8 cellular contexts compared by ENCODE assay signal in genomic region chr1:223748405-223748772, GRCh38. TPM values are rescaled to one million over a fixed set of nuclear protein-coding genes. Genes with fewer than 3 reads are reported as not detected.
DNase-seq lines count a peak whose midpoint lies in the region; ATAC-seq and TF ChIP-seq lines count a peak whose summit lies in the region.

No MANE protein-coding gene starts in this region.

- no peaks in the 10 kb centered on the region for H3K9me3 Mint-ChIP-seq in osteocyte (ENCODE audit: unreplicated experiment)

- intact Hi-C loops in Panc1 (cut with micrococcal nuclease; ENCODE audit: unreplicated experiment) = loop anchor here (1.0 to 5.0 kb wide), 2 partner anchors 36 to 50 kb away; partner anchors contain the start of gene CAPN2

- no peaks in the 10 kb centered on the region for H3K9me3 ChIP-seq in Panc1 (ENCODE audit: control insufficient read depth, insufficient read depth, low read depth, low read length)
- H3K9me3 ChIP-seq in fibroblast of lung (ENCODE audit: control insufficient read depth, insufficient read depth, low read depth, low read length) = no peaks in the 10 kb centered on the region

- H3K4me1 ChIP-seq in Panc1 (ENCODE audit: control insufficient read depth, insufficient read depth, low read length) (peaks cover 14% of the 10 kb centered on the region), fibroblast of lung (ENCODE audit: control insufficient read depth, extremely low read depth, insufficient read depth, low read length) (peaks cover 28% of the 10 kb centered on the region)

- no peaks in the 10 kb centered on the region for H3K27me3 ChIP-seq in Panc1 (ENCODE audit: control insufficient read depth, insufficient read depth, low read length)
- no peaks in the 10 kb centered on the region for H3K27me3 ChIP-seq in fibroblast of lung (ENCODE audit: control insufficient read depth, insufficient read depth, low read length)

- peak overlapping the region; percentile 82 for H3K27ac Mint-ChIP-seq in osteocyte (ENCODE audit: unreplicated experiment)

- peak; percentile 85 for ATAC-seq in GM19455 (IDR thresholded peaks at IDR 0.05; ENCODE audit: unreplicated experiment)
- ATAC-seq in Panc1 = peak; percentile 85
- ATAC-seq in HG03432 (IDR thresholded peaks at IDR 0.05; ENCODE audit: unreplicated experiment) = no peak

- DNase-seq in Panc1 (ENCODE audit: low read depth, low spot score) (no peak), fibroblast of lung (ENCODE audit: low read depth in 2 of 2) (peak; percentile 62 to 86), osteocyte (ENCODE audit: extremely low spot score, unreplicated experiment) (no peak), Ammon's horn (ENCODE audit: low spot score) (no peak), glomerular visceral epithelial cell (ENCODE audit: extremely low spot score) (no peak), NCI-H1092 treated with DMSO at 0.1 percent for 48 hours (lab: John Stamatoyannopoulos, UW) (no peak)

- no peak overlapping the region for H2AFZ ChIP-seq in fibroblast of lung (ENCODE audit: low read length)

- H3K4me1 Mint-ChIP-seq in osteocyte (ENCODE audit: unreplicated experiment) = peaks cover 34% of the 10 kb centered on the region

- H3K9ac ChIP-seq in fibroblast of lung (ENCODE audit: insufficient read depth, low read length) = no peak overlapping the region

- H3K27me3 Mint-ChIP-seq in osteocyte (ENCODE audit: unreplicated experiment) = no peaks in the 10 kb centered on the region

- H3K79me2 ChIP-seq in fibroblast of lung (ENCODE audit: control insufficient read depth, insufficient read depth, low read length) = peaks cover 33% of the 10 kb centered on the region

- CTCF ChIA-PET in Panc1 (lab: Charles Lee) = interaction anchor here (1.0 to 2.0 kb wide), 3 partner anchors 28 to 47 kb away, joined by 4 to 7 read pairs (median 4); no protein-coding TSS in a partner anchor

- TF ChIP-seq CTCF in Panc1 (IDR thresholded peaks at IDR 0.05) (no peak), fibroblast of lung (conservative IDR thresholded peaks at IDR 0.05 in 1 of 2, IDR thresholded peaks at IDR 0.05 in 1 of 2; ENCODE audit: low read depth in 1 of 2, low read length in 2 of 2) (no peak), osteocyte (IDR thresholded peaks at IDR 0.05) (no peak)

- peaks cover 53% of the 10 kb centered on the region for H3K36me3 Mint-ChIP-seq in osteocyte (ENCODE audit: unreplicated experiment)

- no peak overlapping the region for H3K4me3 Mint-ChIP-seq in osteocyte (ENCODE audit: unreplicated experiment)

- peak overlapping the region; percentile 80 for H3K4me2 ChIP-seq in fibroblast of lung (ENCODE audit: extremely low read depth, insufficient read depth, low read length)

- peak overlapping the region; percentile 32 for H3K27ac ChIP-seq in Panc1 (ENCODE audit: low read length)
- peak overlapping the region; percentile 50 for H3K27ac ChIP-seq in fibroblast of lung (ENCODE audit: insufficient read depth, low read length)

- H3K36me3 ChIP-seq in Panc1 (ENCODE audit: control insufficient read depth, insufficient read depth, low read length) = peaks cover 25% of the 10 kb centered on the region
- H3K36me3 ChIP-seq in fibroblast of lung (ENCODE audit: control insufficient read depth, insufficient read depth, low read length) = peaks cover 52% of the 10 kb centered on the region

- H3K4me3 ChIP-seq in Panc1 (ENCODE audit: low read depth in 2 of 2, low read length in 2 of 2) (no peak overlapping the region), fibroblast of lung (replicated peaks in 1 of 4; ENCODE audit: control extremely low read depth in 1 of 4, insufficient read depth in 1 of 4, low read depth in 3 of 4, low read length in 4 of 4) (peak overlapping the region in 1 of 4 experiments; percentile 42)

- BruUV-seq in Panc1 (replicated peaks; lab: Mats Ljungman, UMichigan) = no TSS peak

- in situ Hi-C loops in Panc1 (cut with HindIII; ENCODE audit: low pct_unique_long_range_greater_than_20kb, low sequenced_read_pairs) = no loop called here

- no peaks in the 10 kb centered on the region for H4K20me1 ChIP-seq in fibroblast of lung (ENCODE audit: control insufficient read depth, extremely low read depth, insufficient read depth, low read length)

- POLR2A ChIA-PET in Panc1 (lab: Charles Lee) = no interaction called here

RNA-seq across cellular contexts. Expression of gene CAPN2, which starts 36.0 kb away (rescaled TPM):
- 171 TPM for total RNA-seq in Panc1 (2021; ENCODE audit: unreplicated experiment)
- 189 TPM for polyA plus RNA-seq in Panc1 (2012; ENCODE audit: insufficient read length)
- 332 and 488 TPM in 2 replicates for total RNA-seq in fibroblast of lung
- polyA plus RNA-seq in fibroblast of lung = 318 and 387 TPM in 2 replicates
- polyA plus RNA-seq in fibroblast of lung (2012) = 376 and 416 TPM in 2 replicates
- polyA minus RNA-seq in fibroblast of lung (ENCODE audit: low replicate concordance) = 336 and 352 TPM in 2 replicates
- 271 and 278 TPM in 2 replicates for total RNA-seq in osteocyte

Comparison
In these comparisons a context has a peak if more than half of its experiments do, and no peak if none do; other contexts are left out.
1. DNase-seq: peak in fibroblast of lung (2 of 2); none in Panc1 (single experiment), osteocyte (single experiment), Ammon's horn (single experiment), glomerular visceral epithelial cell (single experiment) and NCI-H1092 treated with DMSO at 0.1 percent for 48 hours (single experiment).